1 cellular context compared by ENCODE assay signal in genomic region chr17:29042679-29043538, GRCh38.
TF ChIP-seq lines count a peak whose summit lies in the region.

TSS of gene PIPOX (plus strand) at chr17:29043141. CDS start at chr17:29043226, 85 bp downstream.

TF ChIP-seq in K562, 482 proteins besides CTCF, POLR2A, EP300 and RAD21 (continued from another document):
- TF ChIP-seq ZHX1 (conservative IDR thresholded peaks at IDR 0.05; ENCODE audit: low read length) (no peak), NFIC (IDR thresholded peaks at IDR 0.05) (peak; percentile 98), ZNF175 (CRISPR knock-in tag; IDR thresholded peaks at IDR 0.05; ENCODE audit: low read depth) (0 out of 2 replicates have a peak, but pooled peaks have one; percentile 26), RFX7 (CRISPR knock-in tag; IDR thresholded peaks at IDR 0.05) (no peak), ZNF41 (CRISPR knock-in tag; conservative IDR thresholded peaks at IDR 0.05) (no peak), ATF4 (CRISPR knock-in tag; IDR thresholded peaks at IDR 0.05) (no peak), NFIX (CRISPR knock-in tag; IDR thresholded peaks at IDR 0.05; ENCODE audit: low read depth) (peak; percentile 93), CLOCK (CRISPR knock-in tag; IDR thresholded peaks at IDR 0.05; ENCODE audit: borderline replicate concordance) (no peak), CBX2 (IDR thresholded peaks at IDR 0.05; ENCODE audit: insufficient read depth, low read length, poor library complexity, severe bottlenecking) (no peak), SMAD1 (IDR thresholded peaks at IDR 0.05; ENCODE audit: low read depth, low read length, partially characterized antibody) (peak; percentile 58)
TF ChIP-seq in K562: peak in this region for 5.
